23 cellular contexts compared by ENCODE assay signal in genomic region chr11:83540112-83540675, GRCh38.
DNase-seq lines count a peak whose midpoint lies in the region; ATAC-seq and TF ChIP-seq lines count a peak whose summit lies in the region.
"Had no signal": no experiment of that assay in that cellular context is flagged by ENCODE, and none has a peak within 500 bp of the region (broad histone marks: within the 10 kb centered on the region; RNA-seq: fewer than 3 reads in every experiment).

No MANE protein-coding gene starts in this region.

- H3K4me1 Mint-ChIP-seq in GM23338 (no peaks in the 10 kb centered on the region; the same call in 2 of the 3 replicates), brain (peaks cover 45% of the 10 kb centered on the region)
- H3K4me1 Mint-ChIP-seq: T-helper 17 cell had no signal

- H3K36me3 ChIP-seq in GM23338 (ENCODE audit: insufficient read depth) (no peaks in the 10 kb centered on the region), thyroid gland (no peaks in the 10 kb centered on the region)

- no peaks in the 10 kb centered on the region for H4K20me1 ChIP-seq in GM23338 (replicated peaks; ENCODE audit: insufficient read depth)

- 40 to 44% methylated on average over 5 of the region's 5 CpGs for WGBS in thyroid gland, 2 donors

- H3K4me3 Mint-ChIP-seq in GM23338 (no peak overlapping the region), brain (no peak overlapping the region)
- H3K4me3 Mint-ChIP-seq: activated CD4-positive, alpha-beta T cell treated with anti-CD3 and anti-CD28 coated beads for 36 hours; activated T-cell treated with anti-CD3 and anti-CD28 coated beads, Interleukin-2, amount 50 U/mL, for 72 hours; T-helper 17 cell had no signal

- H3K4me1 ChIP-seq in GM23338 (ENCODE audit: insufficient read depth), result no peaks in the 10 kb centered on the region
- H3K4me1 ChIP-seq in thyroid gland, result peaks cover 4 to 20% of the 10 kb centered on the region in 2 donors

- no peaks in the 10 kb centered on the region for H3K9me2 ChIP-seq in GM23338 (ENCODE audit: insufficient read depth)

- no peaks in the 10 kb centered on the region for H3K79me2 ChIP-seq in GM23338 (replicated peaks; ENCODE audit: insufficient read depth)

- H3K4me2 ChIP-seq in GM23338, result no peak overlapping the region
- H3K4me2 ChIP-seq: KMS-11 had no signal

- TF ChIP-seq CTCF in GM23338 (conservative IDR thresholded peaks at IDR 0.05; ENCODE audit: low read depth in 2 of 2) (no peak), brain (conservative IDR thresholded peaks at IDR 0.05) (no peak), thyroid gland (IDR thresholded peaks at IDR 0.05) (no peak)

- no peak overlapping the region for H3K4me3 ChIP-seq in GM23338
- no peak overlapping the region for H3K4me3 ChIP-seq in thyroid gland (replicated peaks in 1 of 3)
- H3K4me3 ChIP-seq: coronary artery, lung, skin epidermis had no signal

- H2AFZ ChIP-seq in GM23338, result no peak overlapping the region

- no peaks in the 10 kb centered on the region for H3F3A ChIP-seq in GM23338 (replicated peaks; ENCODE audit: low read depth)

- intact Hi-C loops in thyroid gland (cut with DNase I), result no loop called here

- no peak overlapping the region for H3K27ac Mint-ChIP-seq in GM23338
- H3K27ac Mint-ChIP-seq in brain, result peak overlapping the region in 3 of 5 experiments; percentile 8 to 55 (median 27)
- H3K27ac Mint-ChIP-seq: activated CD4-positive, alpha-beta T cell treated with anti-CD3 and anti-CD28 coated beads for 36 hours; activated T-cell treated with anti-CD3 and anti-CD28 coated beads, Interleukin-2, amount 50 U/mL, for 72 hours; T-helper 17 cell had no signal

- H3K27me3 Mint-ChIP-seq in GM23338 (ENCODE audit: insufficient read depth, low read depth, poor library complexity), result no peaks in the 10 kb centered on the region
- H3K27me3 Mint-ChIP-seq in brain, result peaks cover 4% of the 10 kb centered on the region
- H3K27me3 Mint-ChIP-seq: T-helper 17 cell had no signal

- DNase-seq in GM23338 (ENCODE audit: low spot score) (peak; percentile 24), medulla oblongata (ENCODE audit: extremely low spot score) (peak; percentile 21), thyroid gland (no peak), NCI-H1048 (lab: John Stamatoyannopoulos, UW) (no peak), 8988T (no peak)
- DNase-seq: activated CD4-positive, alpha-beta T cell treated with anti-CD3 and anti-CD28 coated beads for 36 hours; activated naive CD4-positive, alpha-beta T cell treated with Interleukin-2 at 50 U/mL for 16 hours; activated T-cell treated with anti-CD3 and anti-CD28 coated beads, Interleukin-2, amount 50 U/mL, for 72 hours; AML-193; DMS53; GF-D8; kidney glomerular epithelial cell; NCI-H1694; NCI-H748 treated with DMSO at 0.1 percent for 48 hours; RPMI8226; stimulated activated CD4-positive, alpha-beta T cell treated with anti-CD3 and anti-CD28 coated beads, Interleukin-1b, Interleukin-23, amount 100 ng/mL, for 48 hours; T-helper 17 cell had no signal

- H3K36me3 Mint-ChIP-seq in GM23338 (ENCODE audit: low read depth) (no peaks in the 10 kb centered on the region), brain (no peaks in the 10 kb centered on the region)

- no peak overlapping the region for H3K27ac ChIP-seq in GM23338 (ENCODE audit: low read depth)
- peak overlapping the region; percentile 11 to 62 (median 29) for H3K27ac ChIP-seq in thyroid gland
- H3K27ac ChIP-seq: coronary artery, KMS-11, skin epidermis had no signal

- TF ChIP-seq POLR2A in thyroid gland (IDR thresholded peaks at IDR 0.05), result no peak

- peak; percentile 85 for ATAC-seq in GM23338
- no peak for ATAC-seq in HG03039 (IDR thresholded peaks at IDR 0.05; ENCODE audit: unreplicated experiment)
- ATAC-seq: activated CD4-positive, alpha-beta T cell treated with anti-CD3 and anti-CD28 coated beads for 36 hours; activated T-cell treated with anti-CD3 and anti-CD28 coated beads, Interleukin-2, amount 50 U/mL, for 72 hours; T-helper 17 cell had no signal

- H3K9me3 Mint-ChIP-seq in GM23338, result no peaks in the 10 kb centered on the region
- no peaks in the 10 kb centered on the region for H3K9me3 Mint-ChIP-seq in brain
- H3K9me3 Mint-ChIP-seq: activated T-cell treated with anti-CD3 and anti-CD28 coated beads, Interleukin-2, amount 50 U/mL, for 72 hours had no signal

- H3K27me3 ChIP-seq in GM23338 (ENCODE audit: insufficient read depth) (no peaks in the 10 kb centered on the region), thyroid gland (no peaks in the 10 kb centered on the region)

- H3K9me3 ChIP-seq in thyroid gland, result no peaks in the 10 kb centered on the region

TF ChIP-seq in GM23338, 12 proteins besides CTCF, POLR2A, EP300 and RAD21:
- no peak for TF ChIP-seq NANOG (IDR thresholded peaks at IDR 0.05; ENCODE audit: borderline replicate concordance)
- 0 out of 2 replicates have a peak, but pooled peaks have one; percentile 18 for TF ChIP-seq ZNF462 (CRISPR knock-in tag; IDR thresholded peaks at IDR 0.05)

Comparison
In these comparisons a context has a peak if more than half of its experiments do, and no peak if none do; other contexts are left out.
1. DNase-seq: peak in GM23338 (single experiment) and medulla oblongata (single experiment); none in thyroid gland (0 of 2), NCI-H1048 (single experiment) and 8988T (single experiment).